Comparison of ENCODE assay signal across 2 cellular contexts in the genomic region with DNA sequence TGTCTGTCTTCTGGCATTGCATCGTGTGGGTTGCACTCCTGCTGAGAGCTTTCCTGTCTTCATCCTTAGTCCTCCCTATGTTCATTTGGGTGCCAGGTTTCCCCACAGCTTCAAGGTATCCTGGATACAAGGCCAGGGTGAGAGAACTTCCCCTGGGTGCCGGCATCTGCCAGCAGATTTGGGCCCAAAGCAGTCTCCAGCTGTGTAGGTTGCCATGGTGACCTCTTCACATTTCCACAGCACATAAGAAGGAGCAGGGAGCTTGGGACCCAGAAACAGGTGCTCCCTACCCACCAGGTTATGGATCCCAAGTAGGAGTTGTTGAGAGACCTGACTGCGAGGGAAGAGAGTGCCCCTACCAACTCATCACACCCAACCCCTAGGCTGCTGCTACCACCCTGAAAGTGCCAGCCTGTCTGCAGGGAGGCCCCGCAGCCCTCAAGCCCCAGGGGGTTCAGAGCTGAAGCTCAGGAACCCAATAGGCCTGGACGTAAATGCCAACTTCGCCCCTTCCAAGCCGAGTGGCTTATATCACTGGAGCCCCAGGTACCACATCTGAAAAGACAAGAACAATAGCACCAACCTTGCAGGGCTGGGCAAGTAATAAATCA.
TF ChIP-seq lines count a peak whose summit lies in the region.

No MANE protein-coding gene starts in this region.

TF ChIP-seq in GM23338, 12 proteins besides CTCF, POLR2A, EP300 and RAD21 (continues in another document):
- TF ChIP-seq ZNF114 (CRISPR knock-in tag; IDR thresholded peaks at IDR 0.05) (no peak), CREB1 (CRISPR knock-in tag; IDR thresholded peaks at IDR 0.05; ENCODE audit: low read depth) (no peak), ZNF331 (CRISPR knock-in tag; IDR thresholded peaks at IDR 0.05; ENCODE audit: low read depth) (no peak), EZH2phosphoT487 (IDR thresholded peaks at IDR 0.05; ENCODE audit: unreplicated experiment) (no peak), POLR2AphosphoS5 (IDR thresholded peaks at IDR 0.05; ENCODE audit: low read depth) (no peak), EZH2 (IDR thresholded peaks at IDR 0.05; ENCODE audit: low read depth, unreplicated experiment) (no peak), NANOG (IDR thresholded peaks at IDR 0.05; ENCODE audit: borderline replicate concordance) (no peak), JUNB (IDR thresholded peaks at IDR 0.05; ENCODE audit: unreplicated experiment) (no peak)
- TF ChIP-seq, protein P1, sequence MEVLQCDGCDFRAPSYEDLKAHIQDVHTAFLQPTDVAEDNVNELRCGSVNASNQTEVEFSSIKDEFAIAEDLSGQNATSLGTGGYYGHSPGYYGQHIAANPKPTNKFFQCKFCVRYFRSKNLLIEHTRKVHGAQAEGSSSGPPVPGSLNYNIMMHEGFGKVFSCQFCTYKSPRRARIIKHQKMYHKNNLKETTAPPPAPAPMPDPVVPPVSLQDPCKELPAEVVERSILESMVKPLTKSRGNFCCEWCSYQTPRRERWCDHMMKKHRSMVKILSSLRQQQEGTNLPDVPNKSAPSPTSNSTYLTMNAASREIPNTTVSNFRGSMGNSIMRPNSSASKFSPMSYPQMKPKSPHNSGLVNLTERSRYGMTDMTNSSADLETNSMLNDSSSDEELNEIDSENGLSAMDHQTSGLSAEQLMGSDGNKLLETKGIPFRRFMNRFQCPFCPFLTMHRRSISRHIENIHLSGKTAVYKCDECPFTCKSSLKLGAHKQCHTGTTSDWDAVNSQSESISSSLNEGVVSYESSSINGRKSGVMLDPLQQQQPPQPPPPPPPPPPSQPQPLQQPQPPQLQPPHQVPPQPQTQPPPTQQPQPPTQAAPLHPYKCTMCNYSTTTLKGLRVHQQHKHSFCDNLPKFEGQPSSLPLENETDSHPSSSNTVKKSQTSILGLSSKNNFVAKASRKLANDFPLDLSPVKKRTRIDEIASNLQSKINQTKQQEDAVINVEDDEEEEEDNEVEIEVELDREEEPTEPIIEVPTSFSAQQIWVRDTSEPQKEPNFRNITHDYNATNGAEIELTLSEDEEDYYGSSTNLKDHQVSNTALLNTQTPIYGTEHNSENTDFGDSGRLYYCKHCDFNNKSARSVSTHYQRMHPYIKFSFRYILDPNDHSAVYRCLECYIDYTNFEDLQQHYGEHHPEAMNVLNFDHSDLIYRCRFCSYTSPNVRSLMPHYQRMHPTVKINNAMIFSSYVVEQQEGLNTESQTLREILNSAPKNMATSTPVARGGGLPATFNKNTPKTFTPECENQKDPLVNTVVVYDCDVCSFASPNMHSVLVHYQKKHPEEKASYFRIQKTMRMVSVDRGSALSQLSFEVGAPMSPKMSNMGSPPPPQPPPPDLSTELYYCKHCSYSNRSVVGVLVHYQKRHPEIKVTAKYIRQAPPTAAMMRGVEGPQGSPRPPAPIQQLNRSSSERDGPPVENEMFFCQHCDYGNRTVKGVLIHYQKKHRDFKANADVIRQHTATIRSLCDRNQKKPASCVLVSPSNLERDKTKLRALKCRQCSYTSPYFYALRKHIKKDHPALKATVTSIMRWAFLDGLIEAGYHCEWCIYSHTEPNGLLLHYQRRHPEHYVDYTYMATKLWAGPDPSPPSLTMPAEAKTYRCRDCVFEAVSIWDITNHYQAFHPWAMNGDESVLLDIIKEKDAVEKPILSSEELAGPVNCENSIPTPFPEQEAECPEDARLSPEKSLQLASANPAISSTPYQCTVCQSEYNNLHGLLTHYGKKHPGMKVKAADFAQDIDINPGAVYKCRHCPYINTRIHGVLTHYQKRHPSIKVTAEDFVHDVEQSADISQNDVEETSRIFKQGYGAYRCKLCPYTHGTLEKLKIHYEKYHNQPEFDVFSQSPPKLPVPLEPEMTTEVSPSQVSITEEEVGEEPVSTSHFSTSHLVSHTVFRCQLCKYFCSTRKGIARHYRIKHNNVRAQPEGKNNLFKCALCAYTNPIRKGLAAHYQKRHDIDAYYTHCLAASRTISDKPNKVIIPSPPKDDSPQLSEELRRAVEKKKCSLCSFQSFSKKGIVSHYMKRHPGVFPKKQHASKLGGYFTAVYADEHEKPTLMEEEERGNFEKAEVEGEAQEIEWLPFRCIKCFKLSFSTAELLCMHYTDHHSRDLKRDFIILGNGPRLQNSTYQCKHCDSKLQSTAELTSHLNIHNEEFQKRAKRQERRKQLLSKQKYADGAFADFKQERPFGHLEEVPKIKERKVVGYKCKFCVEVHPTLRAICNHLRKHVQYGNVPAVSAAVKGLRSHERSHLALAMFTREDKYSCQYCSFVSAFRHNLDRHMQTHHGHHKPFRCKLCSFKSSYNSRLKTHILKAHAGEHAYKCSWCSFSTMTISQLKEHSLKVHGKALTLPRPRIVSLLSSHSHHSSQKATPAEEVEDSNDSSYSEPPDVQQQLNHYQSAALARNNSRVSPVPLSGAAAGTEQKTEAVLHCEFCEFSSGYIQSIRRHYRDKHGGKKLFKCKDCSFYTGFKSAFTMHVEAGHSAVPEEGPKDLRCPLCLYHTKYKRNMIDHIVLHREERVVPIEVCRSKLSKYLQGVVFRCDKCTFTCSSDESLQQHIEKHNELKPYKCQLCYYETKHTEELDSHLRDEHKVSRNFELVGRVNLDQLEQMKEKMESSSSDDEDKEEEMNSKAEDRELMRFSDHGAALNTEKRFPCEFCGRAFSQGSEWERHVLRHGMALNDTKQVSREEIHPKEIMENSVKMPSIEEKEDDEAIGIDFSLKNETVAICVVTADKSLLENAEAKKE (CRISPR knock-in tag; IDR thresholded peaks at IDR 0.05) = no peak
- TF ChIP-seq, protein P2, sequence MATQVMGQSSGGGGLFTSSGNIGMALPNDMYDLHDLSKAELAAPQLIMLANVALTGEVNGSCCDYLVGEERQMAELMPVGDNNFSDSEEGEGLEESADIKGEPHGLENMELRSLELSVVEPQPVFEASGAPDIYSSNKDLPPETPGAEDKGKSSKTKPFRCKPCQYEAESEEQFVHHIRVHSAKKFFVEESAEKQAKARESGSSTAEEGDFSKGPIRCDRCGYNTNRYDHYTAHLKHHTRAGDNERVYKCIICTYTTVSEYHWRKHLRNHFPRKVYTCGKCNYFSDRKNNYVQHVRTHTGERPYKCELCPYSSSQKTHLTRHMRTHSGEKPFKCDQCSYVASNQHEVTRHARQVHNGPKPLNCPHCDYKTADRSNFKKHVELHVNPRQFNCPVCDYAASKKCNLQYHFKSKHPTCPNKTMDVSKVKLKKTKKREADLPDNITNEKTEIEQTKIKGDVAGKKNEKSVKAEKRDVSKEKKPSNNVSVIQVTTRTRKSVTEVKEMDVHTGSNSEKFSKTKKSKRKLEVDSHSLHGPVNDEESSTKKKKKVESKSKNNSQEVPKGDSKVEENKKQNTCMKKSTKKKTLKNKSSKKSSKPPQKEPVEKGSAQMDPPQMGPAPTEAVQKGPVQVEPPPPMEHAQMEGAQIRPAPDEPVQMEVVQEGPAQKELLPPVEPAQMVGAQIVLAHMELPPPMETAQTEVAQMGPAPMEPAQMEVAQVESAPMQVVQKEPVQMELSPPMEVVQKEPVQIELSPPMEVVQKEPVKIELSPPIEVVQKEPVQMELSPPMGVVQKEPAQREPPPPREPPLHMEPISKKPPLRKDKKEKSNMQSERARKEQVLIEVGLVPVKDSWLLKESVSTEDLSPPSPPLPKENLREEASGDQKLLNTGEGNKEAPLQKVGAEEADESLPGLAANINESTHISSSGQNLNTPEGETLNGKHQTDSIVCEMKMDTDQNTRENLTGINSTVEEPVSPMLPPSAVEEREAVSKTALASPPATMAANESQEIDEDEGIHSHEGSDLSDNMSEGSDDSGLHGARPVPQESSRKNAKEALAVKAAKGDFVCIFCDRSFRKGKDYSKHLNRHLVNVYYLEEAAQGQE (IDR thresholded peaks at IDR 0.05; ENCODE audit: unreplicated experiment) = no peak

TF ChIP-seq in HepG2, 621 proteins besides CTCF, POLR2A, EP300 and RAD21:
- TF ChIP-seq RFX5 (IDR thresholded peaks at IDR 0.05; ENCODE audit: low read depth, low read length) (no peak), NCOR1 (IDR thresholded peaks at IDR 0.05; ENCODE audit: borderline replicate concordance, low read length) (no peak)
TF ChIP-seq in HepG2: peak in this region for 0.
